8 cellular contexts compared by ENCODE assay signal in genomic region chr10:6309835-6310234, GRCh38.
DNase-seq lines count a peak whose midpoint lies in the region; ATAC-seq, FAIRE-seq and TF ChIP-seq lines count a peak whose summit lies in the region.
"Not testable (repeated sequence)": the region's sequence is repeated elsewhere in the genome, so short reads cannot be mapped to it uniquely, and the experiment has no call there.

No MANE protein-coding gene starts in this region.

- H3K79me2 ChIP-seq in mammary epithelial cell (ENCODE audit: insufficient read depth, low read length); keratinocyte (ENCODE audit: control insufficient read depth, insufficient read depth, low read length): not testable (repeated sequence)

- not testable (repeated sequence) for FAIRE-seq in keratinocyte (lab: Jason Lieb, UNC)

- H3K4me1 Mint-ChIP-seq in activated naive CD8-positive, alpha-beta T cell treated with anti-CD3 and anti-CD28 coated beads, Interleukin-2, amount 10 ng/mL, durations not matched to agents 7 days and 5 days, result not testable (repeated sequence)

- not testable (repeated sequence) for H3K9me3 ChIP-seq in mammary epithelial cell (replicated peaks; ENCODE audit: insufficient read depth, low read length); keratinocyte (ENCODE audit: control insufficient read depth, low read depth, low read length)

- BruUV-seq in mammary epithelial cell (replicated peaks; lab: Mats Ljungman, UMichigan), result not testable (repeated sequence)

- in situ Hi-C loops in mammary epithelial cell (cut with MboI; ENCODE audit: low sequenced_read_pairs in 2 of 2), result not testable (repeated sequence)

- H3K27me3 Mint-ChIP-seq in activated naive CD8-positive, alpha-beta T cell treated with anti-CD3 and anti-CD28 coated beads, Interleukin-2, amount 10 ng/mL, durations not matched to agents 7 days and 5 days, result not testable (repeated sequence)

- peaks cover 19% of the 10 kb centered on the region for H3K36me3 Mint-ChIP-seq in activated naive CD8-positive, alpha-beta T cell treated with anti-CD3 and anti-CD28 coated beads, Interleukin-2, amount 10 ng/mL, durations not matched to agents 7 days and 5 days

- not testable (repeated sequence) for H4K20me1 ChIP-seq in mammary epithelial cell (ENCODE audit: insufficient read depth, low read length); keratinocyte (ENCODE audit: control insufficient read depth, extremely low read depth, insufficient read depth, low read length)

- not testable (repeated sequence) for H3K9me1 ChIP-seq in keratinocyte (ENCODE audit: control insufficient read depth, extremely low read depth, insufficient read depth, low read length)

- not testable (repeated sequence) for H3K4me3 Mint-ChIP-seq in activated naive CD8-positive, alpha-beta T cell treated with anti-CD3 and anti-CD28 coated beads, Interleukin-2, amount 10 ng/mL, durations not matched to agents 7 days and 5 days

- not testable (repeated sequence) for H3K4me1 ChIP-seq in mammary epithelial cell (ENCODE audit: insufficient read depth, low read length); foreskin keratinocyte; keratinocyte (ENCODE audit: control insufficient read depth, extremely low read depth, insufficient read depth, low read length)

- CTCF ChIA-PET in RWPE1 (lab: Yijun Ruan, JAX); mammary epithelial cell (lab: Charles Lee; ENCODE audit: low non-redundant PET): not testable (repeated sequence)

- H3K4me2 ChIP-seq in mammary epithelial cell (ENCODE audit: insufficient read depth, low read depth, low read length), result not testable (repeated sequence)
- H3K4me2 ChIP-seq in keratinocyte (ENCODE audit: control insufficient read depth, extremely low read depth, insufficient read depth, low read depth, low read length), result peak overlapping the region; percentile 11

- not testable (repeated sequence) for H3K36me3 ChIP-seq in mammary epithelial cell (ENCODE audit: insufficient read depth, low read length); keratinocyte (ENCODE audit: control insufficient read depth in 2 of 2, extremely low read depth in 1 of 2, insufficient read depth in 2 of 2, low read length in 2 of 2)

- 59% methylated on average over 4 of the region's 4 CpGs for WGBS in mammary epithelial cell (ENCODE audit: low coverage, missing lambda C conversion rate)

- POLR2A ChIA-PET in RWPE1 (lab: Yijun Ruan, JAX; ENCODE audit: low non-redundant PET), result interaction anchor here (1.1 kb wide), 1 partner anchor 92 kb away, joined by 3 read pairs; no protein-coding TSS in a partner anchor
- POLR2A ChIA-PET in activated naive CD8-positive, alpha-beta T cell treated with anti-CD3 and anti-CD28 coated beads, Interleukin-2, amount 10 ng/mL, durations not matched to agents 7 days and 5 days (lab: Charles Lee), result not testable (repeated sequence)

- peak overlapping the region; percentile 14 for H3K27ac Mint-ChIP-seq in activated naive CD8-positive, alpha-beta T cell treated with anti-CD3 and anti-CD28 coated beads, Interleukin-2, amount 10 ng/mL, durations not matched to agents 7 days and 5 days

- TF ChIP-seq CTCF in RWPE1 (conservative IDR thresholded peaks at IDR 0.05; ENCODE audit: low read depth); mammary epithelial cell (conservative IDR thresholded peaks at IDR 0.05 in 1 of 2, IDR thresholded peaks at IDR 0.05 in 1 of 2; ENCODE audit: extremely low read depth in 1 of 2, insufficient read depth in 1 of 2, low read depth in 1 of 2, low read length in 2 of 2); epithelial cell of esophagus (IDR thresholded peaks at IDR 0.05; ENCODE audit: insufficient read depth, low read depth, low read length, missing control alignments); foreskin keratinocyte (conservative IDR thresholded peaks at IDR 0.05); keratinocyte (optimal IDR thresholded peaks at IDR 0.05 in 1 of 3, IDR thresholded peaks at IDR 0.05 in 1 of 3, conservative IDR thresholded peaks at IDR 0.05 in 1 of 3; ENCODE audit: extremely low read depth in 1 of 3, insufficient read depth in 2 of 3, low read length in 3 of 3): not testable (repeated sequence)

- H3K4me3 ChIP-seq in mammary epithelial cell (replicated peaks in 1 of 3; ENCODE audit: insufficient read depth in 1 of 3, low read depth in 2 of 3, low read length in 3 of 3); epithelial cell of esophagus (ENCODE audit: low read length); keratinocyte (ENCODE audit: control insufficient read depth in 2 of 3, extremely low read depth in 1 of 3, insufficient read depth in 2 of 3, low read depth in 1 of 3, low read length in 3 of 3): not testable (repeated sequence)

- ATAC-seq in activated naive CD8-positive, alpha-beta T cell treated with anti-CD3 and anti-CD28 coated beads, Interleukin-2, amount 10 ng/mL, durations not matched to agents 7 days and 5 days (ENCODE audit: low read depth), result not testable (repeated sequence)
- peak; percentile 88 for ATAC-seq in foreskin keratinocyte

- H2AFZ ChIP-seq in mammary epithelial cell (ENCODE audit: low read depth, low read length); keratinocyte (ENCODE audit: control insufficient read depth, low read length): not testable (repeated sequence)

- H3K27me3 ChIP-seq in mammary epithelial cell (ENCODE audit: insufficient read depth, low read length); foreskin keratinocyte; keratinocyte (ENCODE audit: control insufficient read depth, extremely low read depth, insufficient read depth, low read length): not testable (repeated sequence)

- not testable (repeated sequence) for H3K9ac ChIP-seq in mammary epithelial cell (ENCODE audit: insufficient read depth, low read length); keratinocyte (ENCODE audit: control insufficient read depth, extremely low read depth, insufficient read depth, low read length)

- peak; percentile 5 for DNase-seq in DMS 273 (lab: John Stamatoyannopoulos, UW; ENCODE audit: unreplicated experiment)
- peak; percentile 46 for DNase-seq in RWPE1 (ENCODE audit: low spot score)
- not testable (repeated sequence) for DNase-seq in activated naive CD8-positive, alpha-beta T cell treated with anti-CD3 and anti-CD28 coated beads, Interleukin-2, amount 10 ng/mL, durations not matched to agents 7 days and 5 days; keratinocyte (ENCODE audit: low read depth, low spot score)
- peak; percentile 37 for DNase-seq in mammary epithelial cell
- peak; percentile 74 for DNase-seq in epithelial cell of esophagus (ENCODE audit: low read depth)
- peak; percentile 66 to 83 for DNase-seq in foreskin keratinocyte
- peak; percentile 52 for DNase-seq in renal cortical epithelial cell (ENCODE audit: low read depth)

- not testable (repeated sequence) for H3K9me3 Mint-ChIP-seq in activated naive CD8-positive, alpha-beta T cell treated with anti-CD3 and anti-CD28 coated beads, Interleukin-2, amount 10 ng/mL, durations not matched to agents 7 days and 5 days

- dilution Hi-C loops in mammary epithelial cell (cut with HindIII; ENCODE audit: low sequenced_read_pairs), result loop anchor here (10.0 kb wide), 1 partner anchor 75 kb away; no protein-coding TSS in a partner anchor
- dilution Hi-C loops in keratinocyte (cut with MboI; ENCODE audit: extremely low pct_ligation_motif_present, low sequenced_read_pairs), result not testable (repeated sequence)

- intact Hi-C loops in mammary epithelial cell (cut with micrococcal nuclease), result not testable (repeated sequence)

- H3K27ac ChIP-seq in RWPE1 (peak overlapping the region; percentile 75), foreskin keratinocyte (peak overlapping the region; percentile 61)
- not testable (repeated sequence) for H3K27ac ChIP-seq in mammary epithelial cell (ENCODE audit: insufficient read depth, low read depth, low read length); keratinocyte (ENCODE audit: control insufficient read depth, insufficient read depth, low read length)
